In the genomic region with DNA sequence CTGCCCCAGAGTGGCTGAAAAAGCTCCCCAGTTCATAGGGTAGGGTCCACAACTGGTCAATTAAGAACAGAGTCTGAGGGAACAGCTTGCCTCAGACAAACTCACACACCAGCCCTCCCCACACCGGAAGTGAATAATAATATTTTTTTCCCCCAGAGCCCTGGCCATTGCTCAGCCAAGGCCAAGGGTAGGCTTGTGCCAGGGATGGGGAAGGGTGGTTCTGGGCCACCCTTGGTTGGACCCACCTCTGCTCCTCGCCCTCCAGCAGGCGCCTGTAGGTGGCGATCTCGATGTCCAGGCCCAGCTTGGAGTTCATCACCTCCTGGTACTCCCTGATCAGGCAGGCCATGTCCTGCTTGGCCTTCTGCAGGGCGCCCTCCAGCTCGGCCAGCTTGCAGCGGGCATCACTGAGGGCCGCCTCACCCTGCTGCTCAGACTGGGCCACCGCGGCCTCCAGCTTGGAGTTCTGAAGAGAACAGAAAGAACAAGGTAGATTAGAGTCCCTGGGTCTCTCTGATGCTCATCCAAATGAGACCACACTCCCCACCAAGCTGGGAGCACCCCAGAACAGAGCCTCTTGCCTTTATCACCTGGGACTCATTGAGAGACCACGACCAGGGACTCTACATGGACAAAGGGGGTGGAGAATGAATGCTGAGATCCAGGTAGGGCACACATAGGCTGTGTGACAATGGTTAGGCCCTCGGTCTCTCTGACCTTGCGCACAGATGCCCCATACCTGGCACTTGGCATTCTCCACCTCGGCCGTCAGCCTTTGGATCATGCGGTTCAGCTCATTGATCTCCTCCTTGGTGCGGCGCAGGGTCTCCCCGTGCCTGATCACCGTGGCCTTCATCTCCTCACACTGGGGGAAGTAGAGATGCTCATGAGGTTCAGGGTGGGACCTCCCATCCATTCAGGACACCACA, we compare ENCODE assay signal across 15 cellular contexts. TPM values are rescaled to one million over a fixed set of nuclear protein-coding genes. Genes with fewer than 3 reads are reported as not detected.
DNase-seq lines count a peak whose midpoint lies in the region; ATAC-seq, FAIRE-seq and TF ChIP-seq lines count a peak whose summit lies in the region.
"Not testable (repeated sequence)": the region's sequence is repeated elsewhere in the genome, so short reads cannot be mapped to it uniquely, and the experiment has no call there.
"Had no signal": no experiment of that assay in that cellular context is flagged by ENCODE, and none has a peak within 500 bp of the region (broad histone marks: within the 10 kb centered on the region; RNA-seq: fewer than 3 reads in every experiment).

No MANE protein-coding gene starts in this region.

- not testable (repeated sequence) for H3K27me3 ChIP-seq in BLaER1 treated with 17β-estradiol and CSF1 and Interleukin-3, amounts not matched to agents 10 nM and 100 nM; HCT116 (ENCODE audit: insufficient read depth, low read length); PC-3 (ENCODE audit: low read length); GM12878 (replicated peaks in 1 of 2; ENCODE audit: control insufficient read depth in 2 of 2, insufficient read depth in 2 of 2, low read length in 1 of 2)

- H3K27ac Mint-ChIP-seq in osteocyte (ENCODE audit: unreplicated experiment) = not testable (repeated sequence)

- in situ Hi-C loops in GM12878 (cut with MboI) = not testable (repeated sequence)

- not testable (repeated sequence) for DNase-seq in HCT116 (ENCODE audit: low read depth, low spot score); GM12878 (ENCODE audit: low read depth, low spot score)
- DNase-seq in PC-3 (peak; percentile 38), Right ventricle myocardium inferior (ENCODE audit: missing footprints) (peak; percentile 50), osteocyte (ENCODE audit: extremely low spot score, unreplicated experiment) (peak; percentile 65)

- FAIRE-seq in GM12878 (lab: Jason Lieb, UNC) = not testable (repeated sequence)

- H3K4me3 ChIP-seq in BLaER1 treated with 17β-estradiol and CSF1 and Interleukin-3, amounts not matched to agents 10 nM and 100 nM; HCT116 (replicated peaks in 1 of 2; ENCODE audit: low read depth in 1 of 2, low read length in 2 of 2); GM12878: not testable (repeated sequence)
- H3K4me3 ChIP-seq in PC-3 (ENCODE audit: low read length) = peak overlapping the region; percentile 74

- peak overlapping the region in 6 of 11 experiments; percentile 63 to 94 (median 81); a peak in 8 of 22 replicates for H3K4me2 ChIP-seq in BLaER1 treated with 17β-estradiol and CSF1 and Interleukin-3, amounts not matched to agents 10 nM and 100 nM
- not testable (repeated sequence) for H3K4me2 ChIP-seq in HCT116 (ENCODE audit: low read length); GM12878 (ENCODE audit: control insufficient read depth, insufficient read depth)
- peak overlapping the region; percentile 88 for H3K4me2 ChIP-seq in PC-3 (ENCODE audit: low read length)

- H3K4me3 Mint-ChIP-seq in osteocyte (ENCODE audit: unreplicated experiment) = not testable (repeated sequence)

- TF ChIP-seq RAD21 in HCT116 (IDR thresholded peaks at IDR 0.05; ENCODE audit: low read depth); GM12878 (IDR thresholded peaks at IDR 0.05; ENCODE audit: insufficient read depth, low read depth, low read length): not testable (repeated sequence)

- not testable (repeated sequence) for H4K20me1 ChIP-seq in BLaER1 treated with 17β-estradiol and CSF1 and Interleukin-3, amounts not matched to agents 10 nM and 100 nM; HCT116 (ENCODE audit: insufficient read depth); GM12878 (ENCODE audit: control insufficient read depth, insufficient read depth)
- peaks cover 22% of the 10 kb centered on the region for H4K20me1 ChIP-seq in PC-3 (ENCODE audit: low read length)

- not testable (repeated sequence) for BruUV-seq in HCT116 (replicated peaks; lab: Mats Ljungman, UMichigan); GM12878 (replicated peaks; lab: Mats Ljungman, UMichigan)
- TSS peak; percentile 80 for BruUV-seq in PC-3 (replicated peaks; lab: Mats Ljungman, UMichigan)

- not testable (repeated sequence) for H3K9me2 ChIP-seq in HCT116 (ENCODE audit: insufficient read depth); PC-3 (replicated peaks; ENCODE audit: low read length)

- H3K9ac ChIP-seq in BLaER1 treated with 17β-estradiol and CSF1 and Interleukin-3, amounts not matched to agents 10 nM and 100 nM; HCT116 (ENCODE audit: low read length); GM12878 (ENCODE audit: control insufficient read depth, insufficient read depth, low read length): not testable (repeated sequence)
- peak overlapping the region; percentile 80 for H3K9ac ChIP-seq in PC-3 (ENCODE audit: low read length)

- CTCF ChIA-PET in HCT116 (lab: Charles Lee) (interaction anchor here (1.3 kb wide), 2 partner anchors 12 to 20 kb away, joined by 3 to 5 read pairs; no protein-coding TSS in a partner anchor), PC-3 (lab: Charles Lee) (interaction anchor here (0.6 to 1.4 kb wide), 2 partner anchors 40 to 660 kb away, joined by 3 read pairs; no protein-coding TSS in a partner anchor), GM12878 (lab: Yijun Ruan, JAX) (interaction anchor here (1.0 to 1.3 kb wide), 3 partner anchors 9 to 40 kb away, joined by 3 to 9 read pairs (median 5); no protein-coding TSS in a partner anchor)

- not testable (repeated sequence) for H3K79me2 ChIP-seq in HCT116 (ENCODE audit: insufficient read depth, low read length); GM12878 (ENCODE audit: control insufficient read depth, insufficient read depth, low read length)
- H3K79me2 ChIP-seq in PC-3 (ENCODE audit: low read length) = peaks cover 29% of the 10 kb centered on the region

- peak in 2 of 3 experiments; percentile 31; a peak in 3 of 6 replicates for TF ChIP-seq CTCF in HCT116 (IDR thresholded peaks at IDR 0.05 in 2 of 3, conservative IDR thresholded peaks at IDR 0.05 in 1 of 3; ENCODE audit: borderline replicate concordance in 1 of 3, insufficient read depth in 1 of 3, low read depth in 2 of 3, low read length in 2 of 3)
- peak; percentile 46 for TF ChIP-seq CTCF in PC-3 (conservative IDR thresholded peaks at IDR 0.05; ENCODE audit: low read depth, low read length)
- 0 out of 6 replicates have a peak, but pooled peaks of 1 of the 3 experiments have one; percentile 3 for TF ChIP-seq CTCF in GM12878 (IDR thresholded peaks at IDR 0.05 in 2 of 3, conservative IDR thresholded peaks at IDR 0.05 in 1 of 3; ENCODE audit: control insufficient read depth in 2 of 3, extremely low read depth in 1 of 3, insufficient read depth in 1 of 3, low read depth in 3 of 3, low read length in 3 of 3)
- peak; percentile 11 for TF ChIP-seq CTCF in osteocyte (IDR thresholded peaks at IDR 0.05)

- ATAC-seq in HCT116 (peak; percentile 63), PC-3 (peak; percentile 1; the same call in 1 of the 2 replicates), GM12878 (peak; percentile 27)
- not testable (repeated sequence) for ATAC-seq in Right ventricle myocardium inferior

- peaks cover 11% of the 10 kb centered on the region for H3K4me1 Mint-ChIP-seq in osteocyte (ENCODE audit: unreplicated experiment)

- not testable (repeated sequence) for H3K36me3 ChIP-seq in BLaER1 treated with 17β-estradiol and CSF1 and Interleukin-3, amounts not matched to agents 10 nM and 100 nM; HCT116 (ENCODE audit: control insufficient read depth in 1 of 2, insufficient read depth in 2 of 2, low read length in 2 of 2); GM12878 (ENCODE audit: control insufficient read depth in 2 of 2, insufficient read depth in 2 of 2, low read length in 1 of 2)
- peaks cover 24% of the 10 kb centered on the region for H3K36me3 ChIP-seq in PC-3 (ENCODE audit: low read depth, low read length)

- SMC1A ChIA-PET in GM12878 (lab: Charles Lee; ENCODE audit: uncharacterized antibody, unreplicated experiment) = interaction anchor here (0.7 to 1.3 kb wide), 2 partner anchors 25 to 65 kb away, joined by 3 read pairs; no protein-coding TSS in a partner anchor

- H3K4me1 ChIP-seq in BLaER1 treated with 17β-estradiol and CSF1 and Interleukin-3, amounts not matched to agents 10 nM and 100 nM = peaks cover 6 to 51% (median 18%) of the 10 kb centered on the region in 10 experiments
- H3K4me1 ChIP-seq in HCT116 (ENCODE audit: control insufficient read depth in 1 of 2, insufficient read depth in 2 of 2, low read length in 2 of 2) (peaks cover 22 to 49% of the 10 kb centered on the region in 2 experiments), PC-3 (ENCODE audit: insufficient read depth, low read length) (peaks cover 42% of the 10 kb centered on the region)
- H3K4me1 ChIP-seq in GM12878 (ENCODE audit: control insufficient read depth, insufficient read depth, low read length) = not testable (repeated sequence)

- not testable (repeated sequence) for H3K9me3 ChIP-seq in BLaER1 treated with 17β-estradiol and CSF1 and Interleukin-3, amounts not matched to agents 10 nM and 100 nM (replicated peaks in 1 of 11); HCT116 (ENCODE audit: control insufficient read depth in 1 of 2, insufficient read depth in 1 of 2, low read depth in 1 of 2, low read length in 2 of 2); PC-3 (ENCODE audit: low read length); GM12878 (replicated peaks; ENCODE audit: control insufficient read depth, insufficient read depth, low read length)

- TF ChIP-seq EP300 in GM12878 (IDR thresholded peaks at IDR 0.05; ENCODE audit: borderline replicate concordance in 1 of 2, control insufficient read depth in 1 of 2, low read depth in 2 of 2, low read length in 2 of 2) = not testable (repeated sequence)

- 59% methylated on average over 19 of the region's 21 CpGs for WGBS in GM12878 (ENCODE audit: insufficient coverage, insufficient replicate concordance, low lambda C conversion rate, missing lambda C conversion rate)

- H3K9me3 Mint-ChIP-seq in osteocyte (ENCODE audit: unreplicated experiment) = not testable (repeated sequence)

- POLR2A ChIA-PET in HCT116 (lab: Charles Lee) = interaction anchor here (0.6 to 1.2 kb wide), 2 partner anchors 19 to 601 kb away, joined by 3 read pairs; no protein-coding TSS in a partner anchor
- POLR2A ChIA-PET in PC-3 (lab: Charles Lee; ENCODE audit: unreplicated experiment); GM12878 (lab: Charles Lee): not testable (repeated sequence)

- H2AFZ ChIP-seq in HCT116 (ENCODE audit: low read depth, low read length, poor library complexity, severe bottlenecking); PC-3 (ENCODE audit: low read length); GM12878 (ENCODE audit: control insufficient read depth, low read depth, low read length): not testable (repeated sequence)

- not testable (repeated sequence) for TF ChIP-seq POLR2A in HCT116 (IDR thresholded peaks at IDR 0.05; ENCODE audit: borderline replicate concordance, extremely low read depth, insufficient read depth, insufficient read length); GM12878 (IDR thresholded peaks at IDR 0.05; ENCODE audit: low read depth, low read length)

- H3K27me3 Mint-ChIP-seq in osteocyte (ENCODE audit: unreplicated experiment) = not testable (repeated sequence)

- H3K27ac ChIP-seq in BLaER1 treated with 17β-estradiol and CSF1 and Interleukin-3, amounts not matched to agents 10 nM and 100 nM; HCT116 (ENCODE audit: low read depth, low read length); GM12878 (ENCODE audit: control insufficient read depth, insufficient read depth): not testable (repeated sequence)
- H3K27ac ChIP-seq in PC-3 (ENCODE audit: low read length) = peak overlapping the region; percentile 98

- RAD21 ChIA-PET in HCT116 (lab: Charles Lee; ENCODE audit: low non-redundant PET in 1 of 2, low total read pairs in 2 of 2, uncharacterized antibody in 2 of 2, unreplicated experiment in 2 of 2) = interaction anchor here in 1 of 2 experiments (0.7 kb wide), 1 partner anchor 84 kb away, joined by 3 read pairs; no protein-coding TSS in a partner anchor
- RAD21 ChIA-PET in GM12878 (lab: Charles Lee; ENCODE audit: unreplicated experiment) = not testable (repeated sequence)

- not testable (repeated sequence) for H3K36me3 Mint-ChIP-seq in osteocyte (ENCODE audit: unreplicated experiment)

- intact Hi-C loops in HCT116 (cut with micrococcal nuclease); PC-3 (cut with micrococcal nuclease); GM12878 (cut with micrococcal nuclease; ENCODE audit: unreplicated experiment); Right ventricle myocardium inferior (cut with DNase I): not testable (repeated sequence)

- H3F3A ChIP-seq in PC-3 (ENCODE audit: low read length, unreplicated experiment) = peaks cover 16% of the 10 kb centered on the region

RNA-seq across cellular contexts. Expression of gene KRT81, which starts 4.2 kb away (rescaled TPM):
- 0.84 TPM for total RNA-seq in HCT116 (2021; ENCODE audit: unreplicated experiment)
- polyA plus RNA-seq in HCT116 (2012) = 1.1 and 2.3 TPM in 2 replicates
- 1,688 and 2,042 TPM in 2 replicates for total RNA-seq in PC-3 (2014; rRNA removed)
- not detected in 2 replicates for total RNA-seq in GM12878 (2013; cell fraction: nucleolus; rRNA removed)
- not detected in 2 replicates for total RNA-seq in GM12878 (2014; rRNA removed)
- total RNA-seq in GM12878 (2014; rRNA removed; fragmentation: Illumina TruSeq; extraction: Trizol) = not detected in 2 replicates
- total RNA-seq in GM12878 (2021) = 0.15 and 0.35 TPM in 2 replicates
- not detected for polyA plus RNA-seq in GM12878 (2011; ENCODE audit: low read depth)
- polyA plus RNA-seq in GM12878 (2011; rRNA removed) = 0.05 and 0.06 TPM in 2 replicates
- 0.10 TPM in 2 replicates for polyA plus RNA-seq in GM12878 (2011; cell fraction: cytosol; rRNA removed)
- polyA plus RNA-seq in GM12878 (2011; cell fraction: nucleus; rRNA removed) = 0.13 and 0.19 TPM in 2 replicates
- polyA plus RNA-seq in GM12878 (2012) = not detected in 2 replicates
- not detected in 2 replicates for polyA plus RNA-seq in GM12878 (2014; fragmentation: Illumina TruSeq; extraction: Trizol)
- polyA plus RNA-seq in GM12878 (2014; fragmentation: Nextera tagmentation; extraction: Ambion mirVana) = not detected
- polyA plus RNA-seq in GM12878 (2014; rRNA removed) = not detected in 2 replicates
- polyA plus RNA-seq in GM12878 (2016; fragmentation: Nextera tagmentation; extraction: Ambion mirVana) = not detected
- not detected in 2 replicates for polyA minus RNA-seq in GM12878 (2011; rRNA and poly(A)+ RNA removed)
- polyA minus RNA-seq in GM12878 (2011; cell fraction: cytosol; rRNA and poly(A)+ RNA removed) = not detected in 2 replicates
- not detected in 2 replicates for polyA minus RNA-seq in GM12878 (2011; cell fraction: nucleus; rRNA and poly(A)+ RNA removed)
- not detected for total RNA-seq in Right ventricle myocardium inferior
- 0.50 and 0.83 TPM in 2 replicates for total RNA-seq in osteocyte
- total RNA-seq: activated CD8-positive, alpha-beta memory T cell treated with anti-CD3 and anti-CD28 coated beads for 36 hours; activated T-cell treated with anti-CD3 and anti-CD28 coated beads, Interleukin-2, amount 50 U/mL, for 72 hours; ascending aorta; esophagus squamous epithelium; G401; glomerular endothelial cell; subcutaneous adipose tissue had no signal
- polyA plus RNA-seq: naive thymus-derived CD4-positive, alpha-beta T cell had no signal

RNA-seq across cellular contexts. Expression of gene KRT86, which starts 12.7 kb away (rescaled TPM):
- total RNA-seq in HCT116 (2021; ENCODE audit: unreplicated experiment) (1.5 TPM), PC-3 (2014; rRNA removed) (0.98 and 1.2 TPM in 2 replicates), GM12878 (2014; rRNA removed) (0.11 and 0.27 TPM in 2 replicates), GM12878 (2014; rRNA removed; fragmentation: Illumina TruSeq; extraction: Trizol) (0.09 TPM in 1 of 2 replicates, not detected in the other), GM12878 (2021) (0.29 and 0.33 TPM in 2 replicates), Right ventricle myocardium inferior (not detected), osteocyte (0.24 TPM in 2 replicates)
- 0.62 and 1.4 TPM in 2 replicates for polyA plus RNA-seq in HCT116 (2012)
- 0.81 and 1.1 TPM in 2 replicates for total RNA-seq in GM12878 (2013; cell fraction: nucleolus; rRNA removed)
- not detected for polyA plus RNA-seq in GM12878 (2011; ENCODE audit: low read depth)
- polyA plus RNA-seq in GM12878 (2011; rRNA removed) (0.39 and 0.54 TPM in 2 replicates), GM12878 (2014; fragmentation: Illumina TruSeq; extraction: Trizol) (not detected in 2 replicates), GM12878 (2014; fragmentation: Nextera tagmentation; extraction: Ambion mirVana) (not detected), GM12878 (2014; rRNA removed) (0.13 and 0.23 TPM in 2 replicates), GM12878 (2016; fragmentation: Nextera tagmentation; extraction: Ambion mirVana) (under 1 TPM; 0.12 to 0.13 TPM)
- polyA plus RNA-seq in GM12878 (2011; cell fraction: cytosol; rRNA removed) = 0.84 and 0.89 TPM in 2 replicates
- 2.3 TPM in 2 replicates for polyA plus RNA-seq in GM12878 (2011; cell fraction: nucleus; rRNA removed)
- polyA plus RNA-seq in GM12878 (2012) = 0.27 and 0.62 TPM in 2 replicates
- 0.98 TPM in 1 of 2 replicates, not detected in the other for polyA minus RNA-seq in GM12878 (2011; rRNA and poly(A)+ RNA removed)
- polyA minus RNA-seq in GM12878 (2011; cell fraction: cytosol; rRNA and poly(A)+ RNA removed) = 0.67 TPM in 1 of 2 replicates, not detected in the other
- 0.19 and 0.48 TPM in 2 replicates for polyA minus RNA-seq in GM12878 (2011; cell fraction: nucleus; rRNA and poly(A)+ RNA removed)
- total RNA-seq: activated CD8-positive, alpha-beta memory T cell treated with anti-CD3 and anti-CD28 coated beads for 36 hours; esophagus squamous epithelium; G401; glomerular endothelial cell; right lobe of liver had no signal
- polyA plus RNA-seq: naive thymus-derived CD4-positive, alpha-beta T cell had no signal

RNA-seq across cellular contexts. Expression of gene KRT83, which starts 34.1 kb away (rescaled TPM):
- total RNA-seq in HCT116 (2021; ENCODE audit: unreplicated experiment) (not detected), PC-3 (2014; rRNA removed) (0.33 and 1.1 TPM in 2 replicates), GM12878 (2014; rRNA removed) (not detected in 2 replicates), GM12878 (2014; rRNA removed; fragmentation: Illumina TruSeq; extraction: Trizol) (not detected in 2 replicates), GM12878 (2021) (not detected in 2 replicates), Right ventricle myocardium inferior (not detected), osteocyte (not detected in 2 replicates)
- 0.29 and 0.30 TPM in 2 replicates for polyA plus RNA-seq in HCT116 (2012)
- not detected in 2 replicates for total RNA-seq in GM12878 (2013; cell fraction: nucleolus; rRNA removed)
- polyA plus RNA-seq in GM12878 (2011; ENCODE audit: low read depth) = not detected
- polyA plus RNA-seq in GM12878 (2011; rRNA removed) (not detected in 2 replicates), GM12878 (2014; fragmentation: Illumina TruSeq; extraction: Trizol) (not detected in 2 replicates), GM12878 (2014; fragmentation: Nextera tagmentation; extraction: Ambion mirVana) (not detected), GM12878 (2014; rRNA removed) (not detected in 2 replicates), GM12878 (2016; fragmentation: Nextera tagmentation; extraction: Ambion mirVana) (not detected)
- not detected in 2 replicates for polyA plus RNA-seq in GM12878 (2011; cell fraction: cytosol; rRNA removed)
- polyA plus RNA-seq in GM12878 (2011; cell fraction: nucleus; rRNA removed) = not detected in 2 replicates
- not detected in 2 replicates for polyA plus RNA-seq in GM12878 (2012)
- polyA minus RNA-seq in GM12878 (2011; rRNA and poly(A)+ RNA removed) = not detected in 2 replicates
- not detected in 2 replicates for polyA minus RNA-seq in GM12878 (2011; cell fraction: cytosol; rRNA and poly(A)+ RNA removed)
- not detected in 2 replicates for polyA minus RNA-seq in GM12878 (2011; cell fraction: nucleus; rRNA and poly(A)+ RNA removed)
- total RNA-seq: activated CD8-positive, alpha-beta memory T cell treated with anti-CD3 and anti-CD28 coated beads for 36 hours; activated T-cell treated with anti-CD3 and anti-CD28 coated beads, Interleukin-2, amount 50 U/mL, for 72 hours; ascending aorta; esophagus squamous epithelium; glomerular endothelial cell; naive thymus-derived CD4-positive, alpha-beta T cell; right lobe of liver; subcutaneous adipose tissue had no signal
- polyA plus RNA-seq: naive thymus-derived CD4-positive, alpha-beta T cell had no signal

RNA-seq across cellular contexts. Expression of gene KRT7, which starts 54.1 kb away (rescaled TPM):
- total RNA-seq in HCT116 (2021; ENCODE audit: unreplicated experiment) (72.6 TPM), PC-3 (2014; rRNA removed) (2,144 and 2,979 TPM in 2 replicates), GM12878 (2014; rRNA removed) (3.1 and 3.4 TPM in 2 replicates), GM12878 (2014; rRNA removed; fragmentation: Illumina TruSeq; extraction: Trizol) (3.8 and 4.0 TPM in 2 replicates), GM12878 (2021) (6.6 and 7.6 TPM in 2 replicates), Right ventricle myocardium inferior (not detected), osteocyte (168 and 178 TPM in 2 replicates)
- polyA plus RNA-seq in HCT116 (2012) = 96.4 and 207 TPM in 2 replicates
- total RNA-seq in GM12878 (2013; cell fraction: nucleolus; rRNA removed) = 7.8 and 11.5 TPM in 2 replicates
- 9.1 TPM for polyA plus RNA-seq in GM12878 (2011; ENCODE audit: low read depth)
- polyA plus RNA-seq in GM12878 (2011; rRNA removed) (7.6 and 15.3 TPM in 2 replicates), GM12878 (2014; fragmentation: Illumina TruSeq; extraction: Trizol) (1.5 and 1.9 TPM in 2 replicates), GM12878 (2014; fragmentation: Nextera tagmentation; extraction: Ambion mirVana) (1 to 10 TPM in 1 of 2 experiments, under 1 TPM in 1; 0.90 to 4.6 TPM), GM12878 (2014; rRNA removed) (5.0 and 5.4 TPM in 2 replicates), GM12878 (2016; fragmentation: Nextera tagmentation; extraction: Ambion mirVana) (10 to 100 TPM; 17.8 to 18.7 TPM)
- polyA plus RNA-seq in GM12878 (2011; cell fraction: cytosol; rRNA removed) = 12.4 and 16.6 TPM in 2 replicates
- 10.1 and 10.9 TPM in 2 replicates for polyA plus RNA-seq in GM12878 (2011; cell fraction: nucleus; rRNA removed)
- polyA plus RNA-seq in GM12878 (2012) = 4.5 and 7.9 TPM in 2 replicates
- 1.7 and 5.4 TPM in 2 replicates for polyA minus RNA-seq in GM12878 (2011; rRNA and poly(A)+ RNA removed)
- 12.0 and 17.3 TPM in 2 replicates for polyA minus RNA-seq in GM12878 (2011; cell fraction: cytosol; rRNA and poly(A)+ RNA removed)
- polyA minus RNA-seq in GM12878 (2011; cell fraction: nucleus; rRNA and poly(A)+ RNA removed) = 4.8 and 9.0 TPM in 2 replicates
- total RNA-seq: G401 had no signal
- polyA plus RNA-seq: naive thymus-derived CD4-positive, alpha-beta T cell had no signal

Comparison
In these comparisons a context has a peak if more than half of its experiments do, and no peak if none do; other contexts are left out.
1. RNA of gene KRT81, which starts 4.2 kb away (total RNA-seq): 1,688 to 2,042 TPM in PC-3; 0.84 TPM in HCT116 (single experiment), 0.50 to 0.83 TPM in osteocyte, 0.15 to 0.35 TPM in GM12878 and not detected in Right ventricle myocardium inferior (single experiment); every median in the first group is over 100 times any median in the second.